1 cellular context compared by ENCODE assay signal in the genomic region with DNA sequence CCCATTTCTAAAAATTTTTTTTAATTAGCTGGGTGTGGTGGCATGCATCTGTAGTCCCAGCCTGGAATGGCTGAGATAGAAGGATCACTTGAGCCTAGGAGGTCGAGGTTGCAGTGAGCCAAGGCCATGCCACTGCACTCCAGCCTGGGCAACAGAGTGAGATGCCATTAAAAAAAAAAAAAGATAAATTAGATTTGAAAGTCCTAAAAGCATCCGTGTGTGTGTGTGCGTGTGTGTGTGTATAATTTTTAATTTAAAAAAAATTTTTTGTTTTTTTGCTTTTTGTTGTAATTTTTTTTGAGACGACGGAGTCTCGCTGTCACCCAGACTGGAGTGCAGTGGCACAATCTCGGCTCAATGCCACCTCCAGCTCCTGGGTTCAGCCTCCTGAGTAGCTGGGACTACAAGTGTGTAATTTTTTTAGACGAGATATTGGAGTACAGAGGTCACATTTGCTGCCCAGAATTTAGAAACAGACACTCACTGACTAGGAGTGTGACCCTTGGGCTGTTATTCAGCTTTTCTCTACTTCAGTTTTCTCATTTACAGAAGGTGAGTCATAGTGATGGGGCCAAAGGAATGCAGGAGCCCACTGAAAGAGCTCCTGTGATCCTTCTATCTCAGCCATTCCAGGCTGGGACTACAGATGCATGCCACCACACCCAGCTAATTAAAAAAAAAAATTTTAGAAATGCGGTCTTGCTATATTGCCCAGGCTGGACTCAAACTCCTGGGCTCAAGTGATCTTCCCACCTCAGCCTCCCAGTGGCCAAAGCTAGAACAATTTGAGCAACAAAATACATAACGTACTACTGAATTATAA.
A peak's percentile ranks its signal among the peaks of the same experiment; 100 is the strongest.
TF ChIP-seq lines count a peak whose summit lies in the region.

No MANE protein-coding gene starts in this region.

TF ChIP-seq in HepG2, 621 proteins besides CTCF, POLR2A, EP300 and RAD21 (continued from another document and continues in another):
- TF ChIP-seq, protein P1, sequence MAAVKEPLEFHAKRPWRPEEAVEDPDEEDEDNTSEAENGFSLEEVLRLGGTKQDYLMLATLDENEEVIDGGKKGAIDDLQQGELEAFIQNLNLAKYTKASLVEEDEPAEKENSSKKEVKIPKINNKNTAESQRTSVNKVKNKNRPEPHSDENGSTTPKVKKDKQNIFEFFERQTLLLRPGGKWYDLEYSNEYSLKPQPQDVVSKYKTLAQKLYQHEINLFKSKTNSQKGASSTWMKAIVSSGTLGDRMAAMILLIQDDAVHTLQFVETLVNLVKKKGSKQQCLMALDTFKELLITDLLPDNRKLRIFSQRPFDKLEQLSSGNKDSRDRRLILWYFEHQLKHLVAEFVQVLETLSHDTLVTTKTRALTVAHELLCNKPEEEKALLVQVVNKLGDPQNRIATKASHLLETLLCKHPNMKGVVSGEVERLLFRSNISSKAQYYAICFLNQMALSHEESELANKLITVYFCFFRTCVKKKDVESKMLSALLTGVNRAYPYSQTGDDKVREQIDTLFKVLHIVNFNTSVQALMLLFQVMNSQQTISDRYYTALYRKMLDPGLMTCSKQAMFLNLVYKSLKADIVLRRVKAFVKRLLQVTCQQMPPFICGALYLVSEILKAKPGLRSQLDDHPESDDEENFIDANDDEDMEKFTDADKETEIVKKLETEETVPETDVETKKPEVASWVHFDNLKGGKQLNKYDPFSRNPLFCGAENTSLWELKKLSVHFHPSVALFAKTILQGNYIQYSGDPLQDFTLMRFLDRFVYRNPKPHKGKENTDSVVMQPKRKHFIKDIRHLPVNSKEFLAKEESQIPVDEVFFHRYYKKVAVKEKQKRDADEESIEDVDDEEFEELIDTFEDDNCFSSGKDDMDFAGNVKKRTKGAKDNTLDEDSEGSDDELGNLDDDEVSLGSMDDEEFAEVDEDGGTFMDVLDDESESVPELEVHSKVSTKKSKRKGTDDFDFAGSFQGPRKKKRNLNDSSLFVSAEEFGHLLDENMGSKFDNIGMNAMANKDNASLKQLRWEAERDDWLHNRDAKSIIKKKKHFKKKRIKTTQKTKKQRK (IDR thresholded peaks at IDR 0.05; ENCODE audit: low read length) = no peak
- TF ChIP-seq ZBTB42 (CRISPR knock-in tag; IDR thresholded peaks at IDR 0.05) (no peak), NR1H2 (CRISPR knock-in tag; IDR thresholded peaks at IDR 0.05; ENCODE audit: borderline replicate concordance, low read depth) (no peak), ZNF460 (CRISPR knock-in tag; IDR thresholded peaks at IDR 0.05; ENCODE audit: borderline replicate concordance) (no peak), ZNF550 (CRISPR knock-in tag; IDR thresholded peaks at IDR 0.05; ENCODE audit: borderline replicate concordance) (no peak), PITX1 (CRISPR knock-in tag; IDR thresholded peaks at IDR 0.05) (no peak), KLF9 (CRISPR knock-in tag; IDR thresholded peaks at IDR 0.05; ENCODE audit: low read depth) (no peak), GLI4 (CRISPR knock-in tag; IDR thresholded peaks at IDR 0.05; ENCODE audit: borderline replicate concordance) (no peak), FOSL1 (CRISPR knock-in tag; IDR thresholded peaks at IDR 0.05; ENCODE audit: borderline replicate concordance) (peak; percentile 92), ISL2 (CRISPR knock-in tag; IDR thresholded peaks at IDR 0.05) (peak; percentile 44; the same call in 1 of the 2 replicates), SATB2 (CRISPR knock-in tag; IDR thresholded peaks at IDR 0.05) (no peak), CENPX (CRISPR knock-in tag; IDR thresholded peaks at IDR 0.05) (peak; percentile 38; the same call in 1 of the 2 replicates), MZF1 (CRISPR knock-in tag; IDR thresholded peaks at IDR 0.05; ENCODE audit: borderline replicate concordance) (no peak), EEA1 (CRISPR knock-in tag; IDR thresholded peaks at IDR 0.05; ENCODE audit: borderline replicate concordance) (no peak), RARA (CRISPR knock-in tag; IDR thresholded peaks at IDR 0.05) (peak; percentile 66), MAFG (CRISPR knock-in tag; IDR thresholded peaks at IDR 0.05) (no peak), ZNF143 (CRISPR knock-in tag; IDR thresholded peaks at IDR 0.05) (no peak), DNMT1 (CRISPR knock-in tag; IDR thresholded peaks at IDR 0.05) (no peak), HOXA7 (CRISPR knock-in tag; IDR thresholded peaks at IDR 0.05) (no peak), YY1 (IDR thresholded peaks at IDR 0.05; ENCODE audit: insufficient read depth, insufficient replicate concordance, low read depth, low read length) (no peak), DR1 (CRISPR knock-in tag; IDR thresholded peaks at IDR 0.05) (no peak), SNAPC4 (CRISPR knock-in tag; IDR thresholded peaks at IDR 0.05) (no peak; the same call in 1 of the 2 replicates), ETV6 (CRISPR knock-in tag; conservative IDR thresholded peaks at IDR 0.05) (no peak), KAT8 (CRISPR knock-in tag; IDR thresholded peaks at IDR 0.05) (no peak), TSC22D2 (CRISPR knock-in tag; IDR thresholded peaks at IDR 0.05; ENCODE audit: borderline replicate concordance) (no peak), PAWR (CRISPR knock-in tag; IDR thresholded peaks at IDR 0.05; ENCODE audit: borderline replicate concordance) (no peak), ZSCAN30 (CRISPR knock-in tag; IDR thresholded peaks at IDR 0.05) (no peak), SRSF9 (IDR thresholded peaks at IDR 0.05; ENCODE audit: borderline replicate concordance, insufficient read depth, low read depth, low read length, poor library complexity, severe bottlenecking) (no peak), ZBTB1 (CRISPR knock-in tag; IDR thresholded peaks at IDR 0.05; ENCODE audit: borderline replicate concordance) (no peak)
- TF ChIP-seq, protein P2, sequence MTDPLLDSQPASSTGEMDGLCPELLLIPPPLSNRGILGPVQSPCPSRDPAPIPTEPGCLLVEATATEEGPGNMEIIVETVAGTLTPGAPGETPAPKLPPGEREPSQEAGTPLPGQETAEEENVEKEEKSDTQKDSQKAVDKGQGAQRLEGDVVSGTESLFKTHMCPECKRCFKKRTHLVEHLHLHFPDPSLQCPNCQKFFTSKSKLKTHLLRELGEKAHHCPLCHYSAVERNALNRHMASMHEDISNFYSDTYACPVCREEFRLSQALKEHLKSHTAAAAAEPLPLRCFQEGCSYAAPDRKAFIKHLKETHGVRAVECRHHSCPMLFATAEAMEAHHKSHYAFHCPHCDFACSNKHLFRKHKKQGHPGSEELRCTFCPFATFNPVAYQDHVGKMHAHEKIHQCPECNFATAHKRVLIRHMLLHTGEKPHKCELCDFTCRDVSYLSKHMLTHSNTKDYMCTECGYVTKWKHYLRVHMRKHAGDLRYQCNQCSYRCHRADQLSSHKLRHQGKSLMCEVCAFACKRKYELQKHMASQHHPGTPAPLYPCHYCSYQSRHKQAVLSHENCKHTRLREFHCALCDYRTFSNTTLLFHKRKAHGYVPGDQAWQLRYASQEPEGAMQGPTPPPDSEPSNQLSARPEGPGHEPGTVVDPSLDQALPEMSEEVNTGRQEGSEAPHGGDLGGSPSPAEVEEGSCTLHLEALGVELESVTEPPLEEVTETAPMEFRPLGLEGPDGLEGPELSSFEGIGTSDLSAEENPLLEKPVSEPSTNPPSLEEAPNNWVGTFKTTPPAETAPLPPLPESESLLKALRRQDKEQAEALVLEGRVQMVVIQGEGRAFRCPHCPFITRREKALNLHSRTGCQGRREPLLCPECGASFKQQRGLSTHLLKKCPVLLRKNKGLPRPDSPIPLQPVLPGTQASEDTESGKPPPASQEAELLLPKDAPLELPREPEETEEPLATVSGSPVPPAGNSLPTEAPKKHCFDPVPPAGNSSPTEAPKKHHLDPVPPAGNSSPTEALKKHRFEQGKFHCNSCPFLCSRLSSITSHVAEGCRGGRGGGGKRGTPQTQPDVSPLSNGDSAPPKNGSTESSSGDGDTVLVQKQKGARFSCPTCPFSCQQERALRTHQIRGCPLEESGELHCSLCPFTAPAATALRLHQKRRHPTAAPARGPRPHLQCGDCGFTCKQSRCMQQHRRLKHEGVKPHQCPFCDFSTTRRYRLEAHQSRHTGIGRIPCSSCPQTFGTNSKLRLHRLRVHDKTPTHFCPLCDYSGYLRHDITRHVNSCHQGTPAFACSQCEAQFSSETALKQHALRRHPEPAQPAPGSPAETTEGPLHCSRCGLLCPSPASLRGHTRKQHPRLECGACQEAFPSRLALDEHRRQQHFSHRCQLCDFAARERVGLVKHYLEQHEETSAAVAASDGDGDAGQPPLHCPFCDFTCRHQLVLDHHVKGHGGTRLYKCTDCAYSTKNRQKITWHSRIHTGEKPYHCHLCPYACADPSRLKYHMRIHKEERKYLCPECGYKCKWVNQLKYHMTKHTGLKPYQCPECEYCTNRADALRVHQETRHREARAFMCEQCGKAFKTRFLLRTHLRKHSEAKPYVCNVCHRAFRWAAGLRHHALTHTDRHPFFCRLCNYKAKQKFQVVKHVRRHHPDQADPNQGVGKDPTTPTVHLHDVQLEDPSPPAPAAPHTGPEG (CRISPR knock-in tag; IDR thresholded peaks at IDR 0.05) = no peak
- TF ChIP-seq, protein P3, sequence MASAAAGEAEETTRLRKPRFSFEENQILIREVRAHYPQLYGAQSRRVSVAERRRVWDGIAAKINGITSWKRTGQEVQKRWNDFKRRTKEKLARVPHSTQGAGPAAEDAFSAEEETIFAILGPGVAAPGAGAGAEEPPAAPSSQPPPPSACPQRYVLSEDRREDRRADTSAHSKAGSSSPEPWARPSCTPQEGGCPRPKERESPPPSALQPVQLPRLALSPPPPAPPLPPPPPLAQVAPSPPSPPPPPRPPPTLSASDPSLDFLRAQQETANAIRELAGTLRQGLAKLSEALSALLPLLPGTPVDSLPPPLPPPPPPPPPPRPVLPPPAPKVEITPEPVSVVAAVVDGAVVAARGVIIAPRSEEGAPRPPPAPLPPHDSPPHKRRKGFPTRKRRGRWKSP (CRISPR knock-in tag; IDR thresholded peaks at IDR 0.05) = no peak
- TF ChIP-seq, protein P4, sequence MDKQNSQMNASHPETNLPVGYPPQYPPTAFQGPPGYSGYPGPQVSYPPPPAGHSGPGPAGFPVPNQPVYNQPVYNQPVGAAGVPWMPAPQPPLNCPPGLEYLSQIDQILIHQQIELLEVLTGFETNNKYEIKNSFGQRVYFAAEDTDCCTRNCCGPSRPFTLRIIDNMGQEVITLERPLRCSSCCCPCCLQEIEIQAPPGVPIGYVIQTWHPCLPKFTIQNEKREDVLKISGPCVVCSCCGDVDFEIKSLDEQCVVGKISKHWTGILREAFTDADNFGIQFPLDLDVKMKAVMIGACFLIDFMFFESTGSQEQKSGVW (CRISPR knock-in tag; IDR thresholded peaks at IDR 0.05; ENCODE audit: borderline replicate concordance) = no peak
- TF ChIP-seq, protein P5, sequence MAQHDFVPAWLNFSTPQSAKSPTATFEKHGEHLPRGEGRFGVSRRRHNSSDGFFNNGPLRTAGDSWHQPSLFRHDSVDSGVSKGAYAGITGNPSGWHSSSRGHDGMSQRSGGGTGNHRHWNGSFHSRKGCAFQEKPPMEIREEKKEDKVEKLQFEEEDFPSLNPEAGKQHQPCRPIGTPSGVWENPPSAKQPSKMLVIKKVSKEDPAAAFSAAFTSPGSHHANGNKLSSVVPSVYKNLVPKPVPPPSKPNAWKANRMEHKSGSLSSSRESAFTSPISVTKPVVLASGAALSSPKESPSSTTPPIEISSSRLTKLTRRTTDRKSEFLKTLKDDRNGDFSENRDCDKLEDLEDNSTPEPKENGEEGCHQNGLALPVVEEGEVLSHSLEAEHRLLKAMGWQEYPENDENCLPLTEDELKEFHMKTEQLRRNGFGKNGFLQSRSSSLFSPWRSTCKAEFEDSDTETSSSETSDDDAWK (CRISPR knock-in tag; IDR thresholded peaks at IDR 0.05) = no peak
- TF ChIP-seq, protein P6, sequence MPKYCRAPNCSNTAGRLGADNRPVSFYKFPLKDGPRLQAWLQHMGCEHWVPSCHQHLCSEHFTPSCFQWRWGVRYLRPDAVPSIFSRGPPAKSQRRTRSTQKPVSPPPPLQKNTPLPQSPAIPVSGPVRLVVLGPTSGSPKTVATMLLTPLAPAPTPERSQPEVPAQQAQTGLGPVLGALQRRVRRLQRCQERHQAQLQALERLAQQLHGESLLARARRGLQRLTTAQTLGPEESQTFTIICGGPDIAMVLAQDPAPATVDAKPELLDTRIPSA (CRISPR knock-in tag; IDR thresholded peaks at IDR 0.05; ENCODE audit: borderline replicate concordance) = no peak
- TF ChIP-seq, protein P7, sequence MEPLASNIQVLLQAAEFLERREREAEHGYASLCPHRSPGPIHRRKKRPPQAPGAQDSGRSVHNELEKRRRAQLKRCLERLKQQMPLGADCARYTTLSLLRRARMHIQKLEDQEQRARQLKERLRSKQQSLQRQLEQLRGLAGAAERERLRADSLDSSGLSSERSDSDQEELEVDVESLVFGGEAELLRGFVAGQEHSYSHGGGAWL (CRISPR knock-in tag; IDR thresholded peaks at IDR 0.05) = no peak
